Comparison of ENCODE assay signal across 16 cellular contexts in genomic region chr3:128167646-128167972, GRCh38. TPM values are rescaled to one million over a fixed set of nuclear protein-coding genes. Genes with fewer than 3 reads are reported as not detected.
DNase-seq lines count a peak whose midpoint lies in the region; ATAC-seq, FAIRE-seq and TF ChIP-seq lines count a peak whose summit lies in the region.
"Had no signal": no experiment of that assay in that cellular context is flagged by ENCODE, and none has a peak within 500 bp of the region (broad histone marks: within the 10 kb centered on the region; RNA-seq: fewer than 3 reads in every experiment).

No MANE protein-coding gene starts in this region.

- DNase-seq in heart left ventricle (no peak), left cardiac atrium (no peak), astrocyte (ENCODE audit: low read depth) (no peak), right lobe of liver (no peak), cerebellar cortex (ENCODE audit: low spot score) (no peak), NCI-H1930 (lab: John Stamatoyannopoulos, UW) (no peak), left lobe of liver (ENCODE audit: low spot score) (no peak)
- DNase-seq: CD8-positive, alpha-beta memory T cell; DMS79 treated with DMSO at 0.1 percent for 48 hours; H9; NCI-H187; NCI-H345; NCI-H526; Peyer's patch had no signal

- H3K9me3 ChIP-seq in heart left ventricle = no peaks in the 10 kb centered on the region
- no peaks in the 10 kb centered on the region for H3K9me3 ChIP-seq in astrocyte (ENCODE audit: insufficient read depth, low read depth, low read length)
- no peaks in the 10 kb centered on the region for H3K9me3 ChIP-seq in right lobe of liver
- no peaks in the 10 kb centered on the region for H3K9me3 ChIP-seq in skeletal muscle tissue (ENCODE audit: control insufficient read depth in 3 of 3, low read length in 3 of 3)
- H3K9me3 ChIP-seq: Peyer's patch had no signal

- no peak overlapping the region for H3K4me3 ChIP-seq in heart left ventricle
- H3K4me3 ChIP-seq in astrocyte (ENCODE audit: insufficient read depth, low read depth, low read length) = no peak overlapping the region
- no peak overlapping the region for H3K4me3 ChIP-seq in right lobe of liver
- no peak overlapping the region for H3K4me3 ChIP-seq in skeletal muscle tissue (ENCODE audit: low read length in 3 of 3)
- H3K4me3 ChIP-seq: Peyer's patch had no signal

- no peak for ATAC-seq in heart left ventricle
- ATAC-seq in left cardiac atrium = no peak
- ATAC-seq in right lobe of liver = no peak
- no peak for ATAC-seq in left lobe of liver

- H4K20me1 ChIP-seq in astrocyte (ENCODE audit: insufficient read depth, low read length) = peaks cover 40% of the 10 kb centered on the region

- no peak for FAIRE-seq in astrocyte (lab: Jason Lieb, UNC)
- FAIRE-seq: D721Med had no signal

- TF ChIP-seq CTCF in heart left ventricle (IDR thresholded peaks at IDR 0.05) = no peak
- TF ChIP-seq CTCF in astrocyte (IDR thresholded peaks at IDR 0.05; ENCODE audit: insufficient read depth, low read depth, low read length) = no peak
- no peak for TF ChIP-seq CTCF in right lobe of liver (IDR thresholded peaks at IDR 0.05)

- H3K27me3 ChIP-seq in heart left ventricle = no peaks in the 10 kb centered on the region
- no peaks in the 10 kb centered on the region for H3K27me3 ChIP-seq in astrocyte (ENCODE audit: insufficient read depth, low read length)
- H3K27me3 ChIP-seq in right lobe of liver = no peaks in the 10 kb centered on the region
- no peaks in the 10 kb centered on the region for H3K27me3 ChIP-seq in skeletal muscle tissue (ENCODE audit: control insufficient read depth in 3 of 3, insufficient read depth in 3 of 3, low read length in 3 of 3)
- H3K27me3 ChIP-seq: Peyer's patch had no signal

- no peak overlapping the region for H2AFZ ChIP-seq in astrocyte (ENCODE audit: low read depth, low read length)

- no peak overlapping the region for H3K9ac ChIP-seq in astrocyte (ENCODE audit: low read length)
- no peak overlapping the region for H3K9ac ChIP-seq in skeletal muscle tissue (ENCODE audit: low read depth in 1 of 3, low read length in 3 of 3)

- H3K36me3 Mint-ChIP-seq in astrocyte (ENCODE audit: low read depth, unreplicated experiment) = peaks cover 6% of the 10 kb centered on the region

- no peaks in the 10 kb centered on the region for H3K36me3 ChIP-seq in heart left ventricle
- no peaks in the 10 kb centered on the region for H3K36me3 ChIP-seq in astrocyte (ENCODE audit: insufficient read depth, low read length)
- H3K36me3 ChIP-seq in right lobe of liver = no peaks in the 10 kb centered on the region
- peaks cover 2 to 10% (median 5%) of the 10 kb centered on the region in 3 donors for H3K36me3 ChIP-seq in skeletal muscle tissue (ENCODE audit: control insufficient read depth in 3 of 3, insufficient read depth in 3 of 3, low read length in 3 of 3)
- H3K36me3 ChIP-seq: Peyer's patch had no signal

- H3K27ac ChIP-seq in heart left ventricle (peak overlapping the region in 7 of 12 donors; percentile 35 to 74 (median 57)), astrocyte (ENCODE audit: low read depth, low read length) (no peak overlapping the region), right lobe of liver (peak overlapping the region; percentile 12 to 44 (median 40)), skeletal muscle tissue (ENCODE audit: low read depth, low read length) (peak overlapping the region; percentile 66)
- H3K27ac ChIP-seq: Peyer's patch had no signal

- peaks cover 6% of the 10 kb centered on the region for H3K27me3 Mint-ChIP-seq in astrocyte (ENCODE audit: low read depth, unreplicated experiment)
- H3K27me3 Mint-ChIP-seq: CD8-positive, alpha-beta memory T cell had no signal

- H3K4me1 ChIP-seq in heart left ventricle (peaks cover 0 to 45% (median 13%) of the 10 kb centered on the region in 12 donors), astrocyte (ENCODE audit: insufficient read depth, low read length) (no peaks in the 10 kb centered on the region), right lobe of liver (peaks cover 0 to 41% (median 22%) of the 10 kb centered on the region in 4 donors), skeletal muscle tissue (ENCODE audit: control insufficient read depth in 3 of 3, insufficient read depth in 3 of 3, low read length in 3 of 3) (peaks cover 7 to 20% (median 16%) of the 10 kb centered on the region in 3 donors)
- H3K4me1 ChIP-seq: Peyer's patch had no signal

- intact Hi-C loops in heart left ventricle (cut with DNase I) (loop anchor here in 5 of 10 donors (5.0 to 10.0 kb wide), 4 partner anchors 155 to 440 kb away; no protein-coding TSS in a partner anchor), left cardiac atrium (cut with DNase I) (no loop called here), right lobe of liver (cut with DNase I) (loop anchor here in 1 of 2 donors (10.0 kb wide), 1 partner anchor 217 kb away; no protein-coding TSS in a partner anchor)

- 87 to 98% (median 95%) methylated on average over 8 of the region's 8 CpGs for WGBS in heart left ventricle, 4 donors
- 54% methylated on average over 7 of the region's 8 CpGs for WGBS in right lobe of liver (ENCODE audit: insufficient coverage, low coverage, low lambda C conversion rate, missing lambda C conversion rate)

- peaks cover 3% of the 10 kb centered on the region for H3K79me2 ChIP-seq in astrocyte (ENCODE audit: insufficient read depth, low read length)

- no peak overlapping the region for H3K4me2 ChIP-seq in astrocyte (ENCODE audit: low read length)

- peaks cover 13% of the 10 kb centered on the region for H3K4me1 Mint-ChIP-seq in astrocyte (ENCODE audit: low read depth, unreplicated experiment)

- H3K4me3 Mint-ChIP-seq in astrocyte (ENCODE audit: unreplicated experiment) = no peak overlapping the region
- H3K4me3 Mint-ChIP-seq: CD8-positive, alpha-beta memory T cell; H9 had no signal

- no peaks in the 10 kb centered on the region for H3K9me3 Mint-ChIP-seq in astrocyte (ENCODE audit: unreplicated experiment)
- H3K9me3 Mint-ChIP-seq: CD8-positive, alpha-beta memory T cell; H9 had no signal

- TF ChIP-seq POLR2A in heart left ventricle (IDR thresholded peaks at IDR 0.05) (no peak), right lobe of liver (IDR thresholded peaks at IDR 0.05) (no peak)

- H3K27ac Mint-ChIP-seq in astrocyte (ENCODE audit: unreplicated experiment) = peak overlapping the region; percentile 12

RNA-seq across cellular contexts. Expression of gene EEFSEC, which starts 14.3 kb away (rescaled TPM):
- total RNA-seq in heart left ventricle = 10 to 100 TPM; 17.8 to 48.0 (median 23.7) TPM
- 10 to 100 TPM; 17.5 to 19.4 TPM for polyA plus RNA-seq in heart left ventricle
- 10 to 100 TPM; 13.5 to 18.9 TPM for total RNA-seq in left cardiac atrium
- 6.1 and 6.3 TPM in 2 replicates for total RNA-seq in astrocyte
- total RNA-seq in right lobe of liver = 10 to 100 TPM; 10.1 to 24.0 (median 13.4) TPM
- 2.6 TPM for total RNA-seq in skeletal muscle tissue
- total RNA-seq in left lobe of liver = 12.8 TPM

RNA-seq across cellular contexts. Expression of gene RUVBL1, which starts 44.0 kb away (rescaled TPM):
- 10 to 100 TPM; 19.1 to 39.9 (median 26.2) TPM for total RNA-seq in heart left ventricle
- 10 to 100 TPM; 14.1 to 44.6 TPM for polyA plus RNA-seq in heart left ventricle
- total RNA-seq in left cardiac atrium = 10 to 100 TPM; 22.1 to 23.7 TPM
- total RNA-seq in astrocyte = 39.7 and 43.0 TPM in 2 replicates
- 10 to 100 TPM in 5 of 6 experiments, 1 to 10 TPM in 1; 8.6 to 20.3 (median 12.9) TPM for total RNA-seq in right lobe of liver
- 39.1 TPM for total RNA-seq in skeletal muscle tissue
- 11.3 TPM for total RNA-seq in left lobe of liver
